Comparison of ENCODE assay signal across 14 cellular contexts in genomic region chr6:14254505-14254904, GRCh38.
DNase-seq lines count a peak whose midpoint lies in the region; ATAC-seq and TF ChIP-seq lines count a peak whose summit lies in the region.
"Had no signal": no experiment of that assay in that cellular context is flagged by ENCODE, and none has a peak within 500 bp of the region (broad histone marks: within the 10 kb centered on the region; RNA-seq: fewer than 3 reads in every experiment).

No MANE protein-coding gene starts in this region.

- H3K36me3 ChIP-seq in HAP-1 (replicated peaks) (no peaks in the 10 kb centered on the region), prostate gland (no peaks in the 10 kb centered on the region), esophagus squamous epithelium (no peaks in the 10 kb centered on the region)

- ATAC-seq in HG02798 (IDR thresholded peaks at IDR 0.05; ENCODE audit: poor library complexity, unreplicated experiment) (peak; percentile 95), HG03565 (IDR thresholded peaks at IDR 0.05; ENCODE audit: unreplicated experiment) (peak; percentile 71)
- ATAC-seq: Panc1 had no signal

- H3K27ac ChIP-seq in prostate gland (no peak overlapping the region), esophagus squamous epithelium (no peak overlapping the region)
- H3K27ac ChIP-seq: epithelial cell of prostate, parathyroid adenoma had no signal

- no peak for TF ChIP-seq POLR2A in prostate gland (IDR thresholded peaks at IDR 0.05)
- TF ChIP-seq POLR2A in esophagus squamous epithelium (IDR thresholded peaks at IDR 0.05): no peak

- H3K9me3 ChIP-seq in HAP-1 (no peaks in the 10 kb centered on the region), prostate gland (no peaks in the 10 kb centered on the region), esophagus squamous epithelium (no peaks in the 10 kb centered on the region)

- TF ChIP-seq CTCF in GM12864 (IDR thresholded peaks at IDR 0.05; ENCODE audit: low read depth, low read length, missing control alignments) (no peak), prostate gland (IDR thresholded peaks at IDR 0.05) (no peak), esophagus squamous epithelium (IDR thresholded peaks at IDR 0.05) (no peak)

- no peaks in the 10 kb centered on the region for H3K27me3 ChIP-seq in HAP-1 (ENCODE audit: low read depth)
- no peaks in the 10 kb centered on the region for H3K27me3 ChIP-seq in prostate gland (replicated peaks; ENCODE audit: insufficient read depth)
- peaks cover 0 to 19% (median 0%) of the 10 kb centered on the region in 4 donors for H3K27me3 ChIP-seq in esophagus squamous epithelium

- intact Hi-C loops in prostate gland (cut with DNase I) (no loop called here), esophagus squamous epithelium (cut with DNase I) (no loop called here)

- H3K4me3 ChIP-seq in GM12864 (ENCODE audit: low read depth, low read length): no peak overlapping the region
- no peak overlapping the region for H3K4me3 ChIP-seq in HAP-1
- no peak overlapping the region for H3K4me3 ChIP-seq in prostate gland
- no peak overlapping the region for H3K4me3 ChIP-seq in esophagus squamous epithelium

- H3K4me1 ChIP-seq in HAP-1 (no peaks in the 10 kb centered on the region), prostate gland (replicated peaks) (no peaks in the 10 kb centered on the region), esophagus squamous epithelium (peaks cover 0 to 11% (median 0%) of the 10 kb centered on the region in 3 donors)

- DNase-seq in GM12864 (ENCODE audit: low read depth): peak; percentile 69
- peak; percentile 31 for DNase-seq in GM19240 (ENCODE audit: insufficient read length, low spot score)
- DNase-seq in HAP-1 (ENCODE audit: low spot score in 2 of 2): no peak
- no peak for DNase-seq in pons (ENCODE audit: low spot score)
- DNase-seq in prostate gland (ENCODE audit: low spot score): no peak
- no peak for DNase-seq in esophagus squamous epithelium (lab: John Stamatoyannopoulos, UW)
- DNase-seq: activated CD4-positive, alpha-beta T cell treated with anti-CD3 and anti-CD28 coated beads for 4 hours; C1 segment of cervical spinal cord; islet precursor cell had no signal

- WGBS in prostate gland: 91% methylated on average over 7 of the region's 7 CpGs
- WGBS in esophagus squamous epithelium, 2 donors: 77 to 88% methylated on average over 7 of the region's 7 CpGs

- in situ Hi-C loops in HAP-1 (cut with MboI; ENCODE audit: low sequenced_read_pairs): no loop called here

Comparison
In these comparisons a context has a peak if more than half of its experiments do, and no peak if none do; other contexts are left out.
1. DNase-seq: peak in GM12864 (single experiment) and GM19240 (single experiment); none in HAP-1 (0 of 2), pons (single experiment), prostate gland (single experiment) and esophagus squamous epithelium (single experiment).